ENCODE assay signal across 1 cellular context in genomic region chr12:6866920-6867406, GRCh38.
TF ChIP-seq lines count a peak whose summit lies in the region.

No MANE protein-coding gene starts in this region.

TF ChIP-seq in H1, 55 proteins besides CTCF, POLR2A, EP300 and RAD21:
- TF ChIP-seq CHD1 (IDR thresholded peaks at IDR 0.05; ENCODE audit: low read depth, low read length) (no peak), JUND (IDR thresholded peaks at IDR 0.05; ENCODE audit: low read length) (no peak), USF2 (IDR thresholded peaks at IDR 0.05; ENCODE audit: low read length) (0 out of 2 replicates have a peak, but pooled peaks have one; percentile 2), SRF (IDR thresholded peaks at IDR 0.05; ENCODE audit: low read depth, low read length) (no peak), CBX8 (IDR thresholded peaks at IDR 0.05; ENCODE audit: borderline replicate concordance, low read depth, low read length) (no peak)
